Comparison of ENCODE assay signal across 1 cellular context in genomic region chr3:41961750-41962679, GRCh38.
TF ChIP-seq lines count a peak whose summit lies in the region.

Gene ULK4 (minus strand): TSS chr3:41962103. CDS start chr3:41954759, 7,344 bp downstream.

TF ChIP-seq in WTC11, 78 proteins besides CTCF, POLR2A, EP300 and RAD21 (continued from another document and continues in another):
- TF ChIP-seq, protein P1, sequence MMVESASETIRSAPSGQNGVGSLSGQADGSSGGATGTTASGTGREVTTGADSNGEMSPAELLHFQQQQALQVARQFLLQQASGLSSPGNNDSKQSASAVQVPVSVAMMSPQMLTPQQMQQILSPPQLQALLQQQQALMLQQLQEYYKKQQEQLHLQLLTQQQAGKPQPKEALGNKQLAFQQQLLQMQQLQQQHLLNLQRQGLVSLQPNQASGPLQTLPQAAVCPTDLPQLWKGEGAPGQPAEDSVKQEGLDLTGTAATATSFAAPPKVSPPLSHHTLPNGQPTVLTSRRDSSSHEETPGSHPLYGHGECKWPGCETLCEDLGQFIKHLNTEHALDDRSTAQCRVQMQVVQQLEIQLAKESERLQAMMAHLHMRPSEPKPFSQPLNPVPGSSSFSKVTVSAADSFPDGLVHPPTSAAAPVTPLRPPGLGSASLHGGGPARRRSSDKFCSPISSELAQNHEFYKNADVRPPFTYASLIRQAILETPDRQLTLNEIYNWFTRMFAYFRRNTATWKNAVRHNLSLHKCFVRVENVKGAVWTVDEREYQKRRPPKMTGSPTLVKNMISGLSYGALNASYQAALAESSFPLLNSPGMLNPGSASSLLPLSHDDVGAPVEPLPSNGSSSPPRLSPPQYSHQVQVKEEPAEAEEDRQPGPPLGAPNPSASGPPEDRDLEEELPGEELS (CRISPR knock-in tag; IDR thresholded peaks at IDR 0.05) = 0 out of 2 replicates have a peak, but pooled peaks have one; percentile 36
- TF ChIP-seq AFF4 (CRISPR knock-in tag; IDR thresholded peaks at IDR 0.05; ENCODE audit: borderline replicate concordance) (no peak), ZNF121 (CRISPR knock-in tag; IDR thresholded peaks at IDR 0.05) (no peak), ZNF416 (CRISPR knock-in tag; IDR thresholded peaks at IDR 0.05) (no peak), RELA (CRISPR knock-in tag; IDR thresholded peaks at IDR 0.05; ENCODE audit: borderline replicate concordance) (no peak), ZNF138 (CRISPR knock-in tag; conservative IDR thresholded peaks at IDR 0.05) (no peak), USF1 (CRISPR knock-in tag; IDR thresholded peaks at IDR 0.05) (peak; percentile 76), SP1 (CRISPR knock-in tag; conservative IDR thresholded peaks at IDR 0.05) (peak; percentile 53; the same call in 1 of the 2 replicates), E2F1 (CRISPR knock-in tag; IDR thresholded peaks at IDR 0.05) (no peak), EMX1 (CRISPR knock-in tag; IDR thresholded peaks at IDR 0.05) (0 out of 2 replicates have a peak, but pooled peaks have one; percentile 32), FOXK1 (CRISPR knock-in tag; IDR thresholded peaks at IDR 0.05) (peak; percentile 72; the same call in 1 of the 2 replicates), ZNF219 (CRISPR knock-in tag; IDR thresholded peaks at IDR 0.05; ENCODE audit: borderline replicate concordance) (no peak), ZBTB21 (CRISPR knock-in tag; IDR thresholded peaks at IDR 0.05; ENCODE audit: borderline replicate concordance) (no peak), TP53 (CRISPR knock-in tag; IDR thresholded peaks at IDR 0.05) (no peak), MYBL2 (CRISPR knock-in tag; IDR thresholded peaks at IDR 0.05) (no peak), ZNF232 (CRISPR knock-in tag; IDR thresholded peaks at IDR 0.05) (no peak; the same call in 1 of the 2 replicates), FOXJ3 (CRISPR knock-in tag; IDR thresholded peaks at IDR 0.05; ENCODE audit: borderline replicate concordance) (no peak), GABPB1 (CRISPR knock-in tag; IDR thresholded peaks at IDR 0.05) (0 out of 2 replicates have a peak, but pooled peaks have one; percentile 50), TEAD1 (CRISPR knock-in tag; IDR thresholded peaks at IDR 0.05) (no peak; the same call in 1 of the 2 replicates), CREM (CRISPR knock-in tag; IDR thresholded peaks at IDR 0.05) (0 out of 2 replicates have a peak, but pooled peaks have one; percentile 45), OVOL2 (CRISPR knock-in tag; IDR thresholded peaks at IDR 0.05; ENCODE audit: borderline replicate concordance) (no peak), NR3C1 (CRISPR knock-in tag; conservative IDR thresholded peaks at IDR 0.05; ENCODE audit: low read depth) (no peak), MAX (CRISPR knock-in tag; IDR thresholded peaks at IDR 0.05) (peak; percentile 92), AR (CRISPR knock-in tag; IDR thresholded peaks at IDR 0.05) (no peak), JAZF1 (CRISPR knock-in tag; IDR thresholded peaks at IDR 0.05) (no peak), STAT6 (CRISPR knock-in tag; conservative IDR thresholded peaks at IDR 0.05; ENCODE audit: low read depth) (no peak), NFE2L1 (CRISPR knock-in tag; IDR thresholded peaks at IDR 0.05) (no peak), ZNF512 (CRISPR knock-in tag; IDR thresholded peaks at IDR 0.05; ENCODE audit: borderline replicate concordance) (no peak), ZNF671 (CRISPR knock-in tag; IDR thresholded peaks at IDR 0.05) (no peak), ZNF396 (CRISPR knock-in tag; IDR thresholded peaks at IDR 0.05; ENCODE audit: borderline replicate concordance) (no peak)
- TF ChIP-seq, protein P2, sequence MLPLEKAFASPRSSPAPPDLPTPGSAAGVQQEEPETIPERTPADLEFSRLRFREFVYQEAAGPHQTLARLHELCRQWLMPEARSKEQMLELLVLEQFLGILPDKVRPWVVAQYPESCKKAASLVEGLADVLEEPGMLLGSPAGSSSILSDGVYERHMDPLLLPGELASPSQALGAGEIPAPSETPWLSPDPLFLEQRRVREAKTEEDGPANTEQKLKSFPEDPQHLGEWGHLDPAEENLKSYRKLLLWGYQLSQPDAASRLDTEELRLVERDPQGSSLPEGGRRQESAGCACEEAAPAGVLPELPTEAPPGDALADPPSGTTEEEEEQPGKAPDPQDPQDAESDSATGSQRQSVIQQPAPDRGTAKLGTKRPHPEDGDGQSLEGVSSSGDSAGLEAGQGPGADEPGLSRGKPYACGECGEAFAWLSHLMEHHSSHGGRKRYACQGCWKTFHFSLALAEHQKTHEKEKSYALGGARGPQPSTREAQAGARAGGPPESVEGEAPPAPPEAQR (CRISPR knock-in tag; IDR thresholded peaks at IDR 0.05) = no peak
- TF ChIP-seq, protein P3, sequence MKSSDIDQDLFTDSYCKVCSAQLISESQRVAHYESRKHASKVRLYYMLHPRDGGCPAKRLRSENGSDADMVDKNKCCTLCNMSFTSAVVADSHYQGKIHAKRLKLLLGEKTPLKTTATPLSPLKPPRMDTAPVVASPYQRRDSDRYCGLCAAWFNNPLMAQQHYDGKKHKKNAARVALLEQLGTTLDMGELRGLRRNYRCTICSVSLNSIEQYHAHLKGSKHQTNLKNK (CRISPR knock-in tag; IDR thresholded peaks at IDR 0.05) = no peak
- TF ChIP-seq, protein P4, sequence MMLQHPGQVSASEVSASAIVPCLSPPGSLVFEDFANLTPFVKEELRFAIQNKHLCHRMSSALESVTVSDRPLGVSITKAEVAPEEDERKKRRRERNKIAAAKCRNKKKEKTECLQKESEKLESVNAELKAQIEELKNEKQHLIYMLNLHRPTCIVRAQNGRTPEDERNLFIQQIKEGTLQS (CRISPR knock-in tag; conservative IDR thresholded peaks at IDR 0.05) = no peak
- TF ChIP-seq, protein P5, sequence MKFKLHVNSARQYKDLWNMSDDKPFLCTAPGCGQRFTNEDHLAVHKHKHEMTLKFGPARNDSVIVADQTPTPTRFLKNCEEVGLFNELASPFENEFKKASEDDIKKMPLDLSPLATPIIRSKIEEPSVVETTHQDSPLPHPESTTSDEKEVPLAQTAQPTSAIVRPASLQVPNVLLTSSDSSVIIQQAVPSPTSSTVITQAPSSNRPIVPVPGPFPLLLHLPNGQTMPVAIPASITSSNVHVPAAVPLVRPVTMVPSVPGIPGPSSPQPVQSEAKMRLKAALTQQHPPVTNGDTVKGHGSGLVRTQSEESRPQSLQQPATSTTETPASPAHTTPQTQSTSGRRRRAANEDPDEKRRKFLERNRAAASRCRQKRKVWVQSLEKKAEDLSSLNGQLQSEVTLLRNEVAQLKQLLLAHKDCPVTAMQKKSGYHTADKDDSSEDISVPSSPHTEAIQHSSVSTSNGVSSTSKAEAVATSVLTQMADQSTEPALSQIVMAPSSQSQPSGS (CRISPR knock-in tag; IDR thresholded peaks at IDR 0.05; ENCODE audit: borderline replicate concordance, low read depth) = no peak
- TF ChIP-seq, protein P6, sequence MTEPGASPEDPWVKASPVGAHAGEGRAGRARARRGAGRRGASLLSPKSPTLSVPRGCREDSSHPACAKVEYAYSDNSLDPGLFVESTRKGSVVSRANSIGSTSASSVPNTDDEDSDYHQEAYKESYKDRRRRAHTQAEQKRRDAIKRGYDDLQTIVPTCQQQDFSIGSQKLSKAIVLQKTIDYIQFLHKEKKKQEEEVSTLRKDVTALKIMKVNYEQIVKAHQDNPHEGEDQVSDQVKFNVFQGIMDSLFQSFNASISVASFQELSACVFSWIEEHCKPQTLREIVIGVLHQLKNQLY (CRISPR knock-in tag; IDR thresholded peaks at IDR 0.05) = no peak
- TF ChIP-seq, protein P7, sequence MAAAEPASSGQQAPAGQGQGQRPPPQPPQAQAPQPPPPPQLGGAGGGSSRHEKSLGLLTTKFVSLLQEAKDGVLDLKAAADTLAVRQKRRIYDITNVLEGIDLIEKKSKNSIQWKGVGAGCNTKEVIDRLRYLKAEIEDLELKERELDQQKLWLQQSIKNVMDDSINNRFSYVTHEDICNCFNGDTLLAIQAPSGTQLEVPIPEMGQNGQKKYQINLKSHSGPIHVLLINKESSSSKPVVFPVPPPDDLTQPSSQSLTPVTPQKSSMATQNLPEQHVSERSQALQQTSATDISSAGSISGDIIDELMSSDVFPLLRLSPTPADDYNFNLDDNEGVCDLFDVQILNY (CRISPR knock-in tag; IDR thresholded peaks at IDR 0.05) = 0 out of 2 replicates have a peak, but pooled peaks have one; percentile 83
